In genomic region chr19:38384209-38385027, GRCh38 we compare ENCODE assay signal across 1 cellular context.
TF ChIP-seq lines count a peak whose summit lies in the region.

No MANE protein-coding gene starts in this region.

TF ChIP-seq in HEK293, 187 proteins besides CTCF, POLR2A, EP300 and RAD21 (continued from another document):
- TF ChIP-seq PRDM10 (tag by site-specific recombination; IDR thresholded peaks at IDR 0.05) (peak; percentile 98), GLIS1 (tag by site-specific recombination; IDR thresholded peaks at IDR 0.05) (peak; percentile 83)
